In genomic region chr9:114515528-114515927, GRCh38 we compare ENCODE assay signal across 1 cellular context.
TF ChIP-seq lines count a peak whose summit lies in the region.

No MANE protein-coding gene starts in this region.

TF ChIP-seq in GM23338, 12 proteins besides CTCF, POLR2A, EP300 and RAD21 (continued from another document):
- TF ChIP-seq ZNF462 (CRISPR knock-in tag; IDR thresholded peaks at IDR 0.05) (no peak), EZH2 (IDR thresholded peaks at IDR 0.05; ENCODE audit: low read depth, unreplicated experiment) (no peak), JUNB (IDR thresholded peaks at IDR 0.05; ENCODE audit: unreplicated experiment) (no peak), POLR2AphosphoS5 (IDR thresholded peaks at IDR 0.05; ENCODE audit: low read depth) (no peak), ZNF331 (CRISPR knock-in tag; IDR thresholded peaks at IDR 0.05; ENCODE audit: low read depth) (no peak), ETS1 (IDR thresholded peaks at IDR 0.05) (no peak)
